ENCODE assay signal across 12 cellular contexts in the genomic region with DNA sequence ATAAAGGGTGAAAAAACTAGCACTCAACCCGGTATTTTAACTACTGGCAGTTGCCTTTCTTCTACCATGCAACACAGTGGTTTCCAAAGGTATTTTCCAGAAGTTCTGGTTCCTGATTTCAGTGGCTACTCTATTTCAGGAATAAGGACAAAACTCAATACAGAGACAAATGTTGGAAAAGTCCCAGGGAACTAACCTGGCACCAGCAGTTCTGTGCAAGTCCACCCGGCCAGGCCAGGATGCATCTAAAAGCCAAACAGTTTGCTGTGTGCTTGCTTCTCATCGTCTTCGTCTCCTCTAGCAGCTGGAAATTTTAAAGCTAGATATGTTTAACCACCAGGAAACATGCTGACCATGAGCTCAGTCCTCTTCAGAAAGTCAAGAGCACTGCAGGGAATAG. TPM values are rescaled to one million over a fixed set of nuclear protein-coding genes. Genes with fewer than 3 reads are reported as not detected.
A peak's percentile ranks its signal among the peaks of the same experiment; 100 is the strongest.
DNase-seq lines count a peak whose midpoint lies in the region; ATAC-seq and TF ChIP-seq lines count a peak whose summit lies in the region.
"Had no signal": no experiment of that assay in that cellular context is flagged by ENCODE, and none has a peak within 500 bp of the region (broad histone marks: within the 10 kb centered on the region; RNA-seq: fewer than 3 reads in every experiment).

No MANE protein-coding gene starts in this region.

- H3K36me3 ChIP-seq in iPS-20b (ENCODE audit: insufficient read depth, low read depth, low read length) (peaks cover 11% of the 10 kb centered on the region), stomach (no peaks in the 10 kb centered on the region), SJCRH30 (peaks cover 36% of the 10 kb centered on the region)

- TF ChIP-seq CTCF in stomach (IDR thresholded peaks at IDR 0.05) = no peak

- no peaks in the 10 kb centered on the region for H3K9me3 ChIP-seq in iPS-20b (ENCODE audit: insufficient read depth, low read depth, low read length)
- H3K9me3 ChIP-seq in stomach = no peaks in the 10 kb centered on the region
- no peaks in the 10 kb centered on the region for H3K9me3 ChIP-seq in SJCRH30 (replicated peaks)
- H3K9me3 ChIP-seq: A549 had no signal

- H3K9me3 Mint-ChIP-seq in activated CD4-positive, alpha-beta T cell treated with anti-CD3 and anti-CD28 coated beads, Interleukin-2, amount 10 ng/mL, durations not matched to agents 24 days and 14 days = no peaks in the 10 kb centered on the region
- H3K9me3 Mint-ChIP-seq in activated T-helper 2 cell treated with anti-CD3 and anti-CD28 coated beads, Interferon-gamma antibody, Interleukin-2, Interleukin-4, amounts not matched to agents 10 μg/mL and 5 μg/mL and 100 μg/mL, durations not matched to agents 14 hours and 24 hours and 36 hours = no peaks in the 10 kb centered on the region

- WGBS in stomach, 5 donors = 25 to 55% (median 32%) methylated on average over 4 of the region's 4 CpGs

- DNase-seq in activated CD4-positive, alpha-beta T cell treated with anti-CD3 and anti-CD28 coated beads, Interleukin-2, amount 10 ng/mL, durations not matched to agents 24 days and 14 days = no peak
- DNase-seq in activated CD4-positive, alpha-beta T cell treated with anti-CD3 and anti-CD28 coated beads for 4 hours = no peak
- no peak for DNase-seq in activated T-helper 2 cell treated with anti-CD3 and anti-CD28 coated beads, Interferon-gamma antibody, Interleukin-2, Interleukin-4, amounts not matched to agents 10 μg/mL and 5 μg/mL and 100 μg/mL, durations not matched to agents 14 hours and 24 hours and 36 hours (ENCODE audit: low spot score)
- DNase-seq in stomach (no peak), posterior cingulate gyrus (no peak), SJCRH30 (no peak)
- DNase-seq: DMS79, mesenchymal stem cell, NCI-H1694 treated with DMSO at 0.1 percent for 48 hours had no signal

- H3K4me1 ChIP-seq in iPS-20b (ENCODE audit: insufficient read depth, low read length) (peaks cover 40% of the 10 kb centered on the region), stomach (peaks cover 23 to 84% (median 51%) of the 10 kb centered on the region in 4 donors), SJCRH30 (no peaks in the 10 kb centered on the region)
- H3K4me1 ChIP-seq: A549 had no signal

- H3K4me1 Mint-ChIP-seq in activated CD4-positive, alpha-beta T cell treated with anti-CD3 and anti-CD28 coated beads, Interleukin-2, amount 10 ng/mL, durations not matched to agents 24 days and 14 days = peaks cover 76% of the 10 kb centered on the region
- peaks cover 70% of the 10 kb centered on the region for H3K4me1 Mint-ChIP-seq in activated T-helper 2 cell treated with anti-CD3 and anti-CD28 coated beads, Interferon-gamma antibody, Interleukin-2, Interleukin-4, amounts not matched to agents 10 μg/mL and 5 μg/mL and 100 μg/mL, durations not matched to agents 14 hours and 24 hours and 36 hours (ENCODE audit: low read depth)

- TF ChIP-seq POLR2A in stomach (IDR thresholded peaks at IDR 0.05) (no peak), GM18505 (IDR thresholded peaks at IDR 0.05; ENCODE audit: borderline replicate concordance, extremely low read depth, insufficient read depth, insufficient read length) (no peak)

- intact Hi-C loops in activated CD4-positive, alpha-beta T cell treated with anti-CD3 and anti-CD28 coated beads, Interleukin-2, amount 10 ng/mL, durations not matched to agents 24 days and 14 days (cut with micrococcal nuclease) = loop anchor here (1.0 to 5.0 kb wide), 4 partner anchors 15 to 48 kb away; no protein-coding TSS in a partner anchor
- intact Hi-C loops in activated T-helper 2 cell treated with anti-CD3 and anti-CD28 coated beads, Interferon-gamma antibody, Interleukin-2, Interleukin-4, amounts not matched to agents 10 μg/mL and 5 μg/mL and 100 μg/mL, durations not matched to agents 14 hours and 24 hours and 36 hours (cut with micrococcal nuclease) = loop anchor here (1.0 to 5.0 kb wide), 7 partner anchors 13 to 512 kb away; no protein-coding TSS in a partner anchor
- intact Hi-C loops in stomach (cut with DNase I; ENCODE audit: low total_unique reads) (no loop called here), posterior cingulate gyrus (cut with DNase I) (loop anchor here (10.0 kb wide), 1 partner anchor 51 kb away; the partner anchor contains the start of gene FOXO1)

- peak overlapping the region; percentile 89 for H3K4me3 Mint-ChIP-seq in activated CD4-positive, alpha-beta T cell treated with anti-CD3 and anti-CD28 coated beads, Interleukin-2, amount 10 ng/mL, durations not matched to agents 24 days and 14 days
- peak overlapping the region; percentile 80 for H3K4me3 Mint-ChIP-seq in activated T-helper 2 cell treated with anti-CD3 and anti-CD28 coated beads, Interferon-gamma antibody, Interleukin-2, Interleukin-4, amounts not matched to agents 10 μg/mL and 5 μg/mL and 100 μg/mL, durations not matched to agents 14 hours and 24 hours and 36 hours (ENCODE audit: low read depth)

- H3K4me3 ChIP-seq in iPS-20b (ENCODE audit: low read length) (no peak overlapping the region; the same call in 1 of the 2 replicates), stomach (no peak overlapping the region), SJCRH30 (no peak overlapping the region)
- H3K4me3 ChIP-seq: A549 had no signal

- no peak for ATAC-seq in GM18505 (IDR thresholded peaks at IDR 0.05; ENCODE audit: unreplicated experiment)
- ATAC-seq: A549 had no signal

- peaks cover 32% of the 10 kb centered on the region for H3K36me3 Mint-ChIP-seq in activated CD4-positive, alpha-beta T cell treated with anti-CD3 and anti-CD28 coated beads, Interleukin-2, amount 10 ng/mL, durations not matched to agents 24 days and 14 days (ENCODE audit: low read depth)
- peaks cover 47% of the 10 kb centered on the region for H3K36me3 Mint-ChIP-seq in activated T-helper 2 cell treated with anti-CD3 and anti-CD28 coated beads, Interferon-gamma antibody, Interleukin-2, Interleukin-4, amounts not matched to agents 10 μg/mL and 5 μg/mL and 100 μg/mL, durations not matched to agents 14 hours and 24 hours and 36 hours (ENCODE audit: low read depth)

- no peak for TF ChIP-seq EP300 in stomach (IDR thresholded peaks at IDR 0.05)

- H3K9ac ChIP-seq in iPS-20b (ENCODE audit: low read depth, low read length) = 0 out of 2 replicates have a peak overlapping the region, but pooled peaks have one; percentile 19

- H3K27ac Mint-ChIP-seq in activated CD4-positive, alpha-beta T cell treated with anti-CD3 and anti-CD28 coated beads, Interleukin-2, amount 10 ng/mL, durations not matched to agents 24 days and 14 days = peak overlapping the region; percentile 97
- peak overlapping the region; percentile 95 for H3K27ac Mint-ChIP-seq in activated T-helper 2 cell treated with anti-CD3 and anti-CD28 coated beads, Interferon-gamma antibody, Interleukin-2, Interleukin-4, amounts not matched to agents 10 μg/mL and 5 μg/mL and 100 μg/mL, durations not matched to agents 14 hours and 24 hours and 36 hours

- no peaks in the 10 kb centered on the region for H3K27me3 ChIP-seq in iPS-20b (ENCODE audit: insufficient read depth, low read length)
- no peaks in the 10 kb centered on the region for H3K27me3 ChIP-seq in stomach
- H3K27me3 ChIP-seq in SJCRH30 = no peaks in the 10 kb centered on the region

- H3K27me3 Mint-ChIP-seq in activated CD4-positive, alpha-beta T cell treated with anti-CD3 and anti-CD28 coated beads, Interleukin-2, amount 10 ng/mL, durations not matched to agents 24 days and 14 days = no peaks in the 10 kb centered on the region
- no peaks in the 10 kb centered on the region for H3K27me3 Mint-ChIP-seq in activated T-helper 2 cell treated with anti-CD3 and anti-CD28 coated beads, Interferon-gamma antibody, Interleukin-2, Interleukin-4, amounts not matched to agents 10 μg/mL and 5 μg/mL and 100 μg/mL, durations not matched to agents 14 hours and 24 hours and 36 hours (ENCODE audit: low read depth)

- no peak overlapping the region for H3K27ac ChIP-seq in iPS-20b (ENCODE audit: low read length)
- H3K27ac ChIP-seq in stomach = peak overlapping the region in 4 of 5 donors; percentile 14 to 78 (median 58)
- no peak overlapping the region for H3K27ac ChIP-seq in SJCRH30
- H3K27ac ChIP-seq: A549 had no signal

RNA-seq across cellular contexts. Expression of gene FOXO1, which starts 52.5 kb away (rescaled TPM):
- 38.1 and 39.6 TPM in 2 replicates for total RNA-seq in activated CD4-positive, alpha-beta T cell treated with anti-CD3 and anti-CD28 coated beads, Interleukin-2, amount 10 ng/mL, durations not matched to agents 24 days and 14 days
- 38.2 and 38.3 TPM in 2 replicates for total RNA-seq in activated T-helper 2 cell treated with anti-CD3 and anti-CD28 coated beads, Interferon-gamma antibody, Interleukin-2, Interleukin-4, amounts not matched to agents 10 μg/mL and 5 μg/mL and 100 μg/mL, durations not matched to agents 14 hours and 24 hours and 36 hours
- total RNA-seq in stomach = 10 to 100 TPM; 12.9 to 43.7 (median 26.6) TPM
- polyA plus RNA-seq in stomach = 1 to 10 TPM; 4.2 to 9.9 (median 7.8) TPM
- 47.0 and 53.7 TPM in 2 replicates for total RNA-seq in SJCRH30 (2014; rRNA removed; shearing (Covaris generic))

Comparison
In these comparisons a context has a peak if more than half of its experiments do, and no peak if none do; other contexts are left out.
1. H3K27ac ChIP-seq: peak in stomach (4 of 5); none in iPS-20b (single experiment) and SJCRH30 (single experiment).